1 cellular context compared by ENCODE assay signal in genomic region chr10:27504007-27504890, GRCh38.
A peak's percentile ranks its signal among the peaks of the same experiment; 100 is the strongest.
TF ChIP-seq lines count a peak whose summit lies in the region.

RAB18 (plus strand) TSS chr10:27504304; CDS start chr10:27504370, 66 bp downstream.

TF ChIP-seq in HepG2, 621 proteins besides CTCF, POLR2A, EP300 and RAD21 (continued from another document and continues in another):
- no peak for TF ChIP-seq ETS1 (CRISPR knock-in tag; IDR thresholded peaks at IDR 0.05)
- peak; percentile 43 for TF ChIP-seq DBP (CRISPR knock-in tag; IDR thresholded peaks at IDR 0.05; ENCODE audit: not compliant biosample characterization)
- peak; percentile 60; the same call in 1 of the 2 replicates for TF ChIP-seq KLF11 (CRISPR knock-in tag; IDR thresholded peaks at IDR 0.05)
- TF ChIP-seq ZBTB21 (CRISPR knock-in tag; IDR thresholded peaks at IDR 0.05): no peak
- peak; percentile 62; the same call in 1 of the 2 replicates for TF ChIP-seq ELF4 (CRISPR knock-in tag; IDR thresholded peaks at IDR 0.05; ENCODE audit: borderline replicate concordance)
- TF ChIP-seq ZFP90 (CRISPR knock-in tag; IDR thresholded peaks at IDR 0.05; ENCODE audit: borderline replicate concordance): peak; percentile 92
- peak; percentile 81; the same call in 1 of the 2 replicates for TF ChIP-seq DNMT1 (CRISPR knock-in tag; IDR thresholded peaks at IDR 0.05)
- TF ChIP-seq HMG20A (CRISPR knock-in tag; IDR thresholded peaks at IDR 0.05; ENCODE audit: borderline replicate concordance): no peak
- TF ChIP-seq HDAC2 (CRISPR knock-in tag; IDR thresholded peaks at IDR 0.05): peak; percentile 75
- TF ChIP-seq SNAPC5 (CRISPR knock-in tag; IDR thresholded peaks at IDR 0.05; ENCODE audit: borderline replicate concordance): no peak; the same call in 1 of the 2 replicates
- peak; percentile 67; the same call in 1 of the 2 replicates for TF ChIP-seq ZNF879 (CRISPR knock-in tag; IDR thresholded peaks at IDR 0.05)
- no peak for TF ChIP-seq CREB1 (IDR thresholded peaks at IDR 0.05)
- TF ChIP-seq CREB1 (CRISPR knock-in tag; IDR thresholded peaks at IDR 0.05): peak; percentile 57; the same call in 1 of the 2 replicates
- TF ChIP-seq FOXC1 (CRISPR knock-in tag; IDR thresholded peaks at IDR 0.05; ENCODE audit: borderline replicate concordance): peak; percentile 86; the same call in 1 of the 2 replicates
- TF ChIP-seq BRD4 (CRISPR knock-in tag; IDR thresholded peaks at IDR 0.05): peak; percentile 86
- peak; percentile 66 for TF ChIP-seq TAF15 (IDR thresholded peaks at IDR 0.05; ENCODE audit: low read depth, low read length, poor library complexity, severe bottlenecking)
- TF ChIP-seq PHF5A (CRISPR knock-in tag; IDR thresholded peaks at IDR 0.05; ENCODE audit: low read depth, unreplicated experiment): peak; percentile 68
- TF ChIP-seq ZNF136 (CRISPR knock-in tag; IDR thresholded peaks at IDR 0.05; ENCODE audit: low read depth): 0 out of 2 replicates have a peak, but pooled peaks have one; percentile 80
- peak; percentile 32 for TF ChIP-seq AGO2 (optimal IDR thresholded peaks at IDR 0.05; ENCODE audit: low read depth, low read length)
- TF ChIP-seq GFI1 (CRISPR knock-in tag; IDR thresholded peaks at IDR 0.05; ENCODE audit: borderline replicate concordance): peak; percentile 57; the same call in 1 of the 2 replicates
- TF ChIP-seq GATA4 (IDR thresholded peaks at IDR 0.05; ENCODE audit: borderline replicate concordance, low read depth): 0 out of 2 replicates have a peak, but pooled peaks have one; percentile 19
- no peak; the same call in 1 of the 2 replicates for TF ChIP-seq NR2F2 (IDR thresholded peaks at IDR 0.05; ENCODE audit: borderline replicate concordance, low read depth)
- TF ChIP-seq KDM1A (CRISPR knock-in tag; IDR thresholded peaks at IDR 0.05): no peak
- TF ChIP-seq LBX2 (CRISPR knock-in tag; IDR thresholded peaks at IDR 0.05; ENCODE audit: borderline replicate concordance): 0 out of 2 replicates have a peak, but pooled peaks have one; percentile 17
- TF ChIP-seq ZNF678 (CRISPR knock-in tag; IDR thresholded peaks at IDR 0.05): peak; percentile 68; the same call in 1 of the 2 replicates
- TF ChIP-seq SRF (IDR thresholded peaks at IDR 0.05; ENCODE audit: low read depth, low read length): peak; percentile 58; the same call in 1 of the 2 replicates
- TF ChIP-seq HOXD1 (CRISPR knock-in tag; IDR thresholded peaks at IDR 0.05): 0 out of 2 replicates have a peak, but pooled peaks have one; percentile 43
- TF ChIP-seq ZBTB20 (CRISPR knock-in tag; IDR thresholded peaks at IDR 0.05; ENCODE audit: borderline replicate concordance, low read depth): peak; percentile 73
- TF ChIP-seq HES4 (CRISPR knock-in tag; IDR thresholded peaks at IDR 0.05; ENCODE audit: borderline replicate concordance): peak; percentile 81
- peak; percentile 25; the same call in 1 of the 2 replicates for TF ChIP-seq HNF1A (IDR thresholded peaks at IDR 0.05; ENCODE audit: low read depth)
- peak; percentile 53; the same call in 1 of the 2 replicates for TF ChIP-seq HNF1A (CRISPR knock-in tag; IDR thresholded peaks at IDR 0.05; ENCODE audit: borderline replicate concordance)
- TF ChIP-seq KAT8 (CRISPR knock-in tag; IDR thresholded peaks at IDR 0.05): peak; percentile 95
- no peak for TF ChIP-seq ZNF10 (CRISPR knock-in tag; IDR thresholded peaks at IDR 0.05; ENCODE audit: borderline replicate concordance, low read depth)
- no peak for TF ChIP-seq NFIB (CRISPR knock-in tag; IDR thresholded peaks at IDR 0.05; ENCODE audit: borderline replicate concordance)
- TF ChIP-seq MAX (IDR thresholded peaks at IDR 0.05): peak; percentile 92
- no peak for TF ChIP-seq ZNF232 (CRISPR knock-in tag; IDR thresholded peaks at IDR 0.05; ENCODE audit: borderline replicate concordance)
- peak; percentile 96 for TF ChIP-seq PHF8 (CRISPR knock-in tag; IDR thresholded peaks at IDR 0.05)
- TF ChIP-seq ZNF674 (CRISPR knock-in tag; IDR thresholded peaks at IDR 0.05; ENCODE audit: low read depth): 0 out of 2 replicates have a peak, but pooled peaks have one; percentile 71
- no peak for TF ChIP-seq ZNF660 (CRISPR knock-in tag; IDR thresholded peaks at IDR 0.05; ENCODE audit: borderline replicate concordance, low read depth)
- peak; percentile 84; the same call in 1 of the 2 replicates for TF ChIP-seq KDM2A (CRISPR knock-in tag; IDR thresholded peaks at IDR 0.05; ENCODE audit: borderline replicate concordance, low read depth)
- peak; percentile 93 for TF ChIP-seq ARID4A (CRISPR knock-in tag; IDR thresholded peaks at IDR 0.05; ENCODE audit: borderline replicate concordance)
- 0 out of 2 replicates have a peak, but pooled peaks have one; percentile 53 for TF ChIP-seq ZNF740 (CRISPR knock-in tag; IDR thresholded peaks at IDR 0.05)
- TF ChIP-seq ZNF18 (CRISPR knock-in tag; IDR thresholded peaks at IDR 0.05; ENCODE audit: insufficient replicate concordance): peak; percentile 81
- TF ChIP-seq IRF9 (CRISPR knock-in tag; IDR thresholded peaks at IDR 0.05; ENCODE audit: borderline replicate concordance): peak; percentile 96
- TF ChIP-seq ZNF546 (CRISPR knock-in tag; conservative IDR thresholded peaks at IDR 0.05): 0 out of 2 replicates have a peak, but pooled peaks have one; percentile 25
- TF ChIP-seq ZNF230 (CRISPR knock-in tag; IDR thresholded peaks at IDR 0.05): peak; percentile 72; the same call in 1 of the 2 replicates
- 0 out of 2 replicates have a peak, but pooled peaks have one; percentile 34 for TF ChIP-seq CREBL2 (CRISPR knock-in tag; IDR thresholded peaks at IDR 0.05; ENCODE audit: borderline replicate concordance)
- TF ChIP-seq ZNF430 (CRISPR knock-in tag; IDR thresholded peaks at IDR 0.05): peak; percentile 89
- TF ChIP-seq TFDP1 (CRISPR knock-in tag; IDR thresholded peaks at IDR 0.05; ENCODE audit: borderline replicate concordance): peak; percentile 72; the same call in 1 of the 2 replicates
- TF ChIP-seq DR1 (CRISPR knock-in tag; IDR thresholded peaks at IDR 0.05): peak; percentile 62
- peak; percentile 98 for TF ChIP-seq ZFX (CRISPR knock-in tag; IDR thresholded peaks at IDR 0.05; ENCODE audit: low read depth)
